ENCODE assay signal across 8 cellular contexts in genomic region chr3:105367063-105367405, GRCh38. TPM values are rescaled to one million over a fixed set of nuclear protein-coding genes. Genes with fewer than 3 reads are reported as not detected.
DNase-seq lines count a peak whose midpoint lies in the region; ATAC-seq and TF ChIP-seq lines count a peak whose summit lies in the region.

No MANE protein-coding gene starts in this region.

- intact Hi-C loops in left lung (cut with DNase I): loop anchor here in 1 of 2 donors (5.0 kb wide), 1 partner anchor 740 kb away; no protein-coding TSS in a partner anchor

- peaks cover 0 to 20% of the 10 kb centered on the region in 2 donors for H3K27me3 ChIP-seq in left lung

- H3K9me3 ChIP-seq in SK-N-MC (ENCODE audit: low read depth, low read length) (no peaks in the 10 kb centered on the region), left lung (no peaks in the 10 kb centered on the region)

- H3K9ac ChIP-seq in SK-N-MC (ENCODE audit: insufficient read length): peak overlapping the region; percentile 82

- no peaks in the 10 kb centered on the region for H3K36me3 ChIP-seq in SK-N-MC (ENCODE audit: insufficient read depth, low read length)
- H3K36me3 ChIP-seq in left lung: no peaks in the 10 kb centered on the region

- H3K27ac ChIP-seq in SK-N-MC (no peak overlapping the region), caudate nucleus (ENCODE audit: low read depth, low read length) (peak overlapping the region; percentile 96), left lung (peak overlapping the region; percentile 90 to 92)

- peak; percentile 78 for DNase-seq in activated effector memory CD4-positive, alpha-beta T cell treated with anti-CD3 and anti-CD28 coated beads, Interleukin-2, amount 50 U/mL, for 16 hours
- DNase-seq in activated effector memory CD4-positive, alpha-beta T cell treated with Interleukin-2 at 50 U/mL for 16 hours: no peak
- no peak for DNase-seq in SK-N-MC (ENCODE audit: low read depth, low spot score)
- peak in 21 of 61 donors; percentile 16 to 74 (median 52) for DNase-seq in caudate nucleus (lab: John Stamatoyannopoulos, UW)
- peak; percentile 39 to 84 for DNase-seq in left lung
- peak; percentile 21 to 26 for DNase-seq in stimulated activated CD4-positive, alpha-beta T cell treated with anti-CD3 and anti-CD28 coated beads, Interleukin-4, amount 100 ng/mL, for 4 hours

- H3K4me3 ChIP-seq in SK-N-MC (peak overlapping the region; percentile 95), left lung (peak overlapping the region; percentile 64 to 68)

- TF ChIP-seq CTCF in left lung (IDR thresholded peaks at IDR 0.05): no peak

- peaks cover 0 to 42% of the 10 kb centered on the region in 2 donors for H3K4me1 ChIP-seq in left lung

- ATAC-seq in left lung (peak; percentile 4), HG02623 (IDR thresholded peaks at IDR 0.05; ENCODE audit: unreplicated experiment) (no peak), GM19455 (IDR thresholded peaks at IDR 0.05; ENCODE audit: unreplicated experiment) (no peak)

RNA-seq across cellular contexts. Expression of gene ALCAM, which starts 0.3 kb away (rescaled TPM):
- total RNA-seq in left lung: 100 to 1,000 TPM; 137 to 170 TPM

Comparison
In these comparisons a context has a peak if more than half of its experiments do, and no peak if none do; other contexts are left out.
1. DNase-seq: peak in activated effector memory CD4-positive, alpha-beta T cell treated with anti-CD3 and anti-CD28 coated beads, Interleukin-2, amount 50 U/mL, for 16 hours (single experiment), left lung (2 of 2) and stimulated activated CD4-positive, alpha-beta T cell treated with anti-CD3 and anti-CD28 coated beads, Interleukin-4, amount 100 ng/mL, for 4 hours (2 of 2); none in activated effector memory CD4-positive, alpha-beta T cell treated with Interleukin-2 at 50 U/mL for 16 hours (single experiment) and SK-N-MC (single experiment).